In the genomic region with DNA sequence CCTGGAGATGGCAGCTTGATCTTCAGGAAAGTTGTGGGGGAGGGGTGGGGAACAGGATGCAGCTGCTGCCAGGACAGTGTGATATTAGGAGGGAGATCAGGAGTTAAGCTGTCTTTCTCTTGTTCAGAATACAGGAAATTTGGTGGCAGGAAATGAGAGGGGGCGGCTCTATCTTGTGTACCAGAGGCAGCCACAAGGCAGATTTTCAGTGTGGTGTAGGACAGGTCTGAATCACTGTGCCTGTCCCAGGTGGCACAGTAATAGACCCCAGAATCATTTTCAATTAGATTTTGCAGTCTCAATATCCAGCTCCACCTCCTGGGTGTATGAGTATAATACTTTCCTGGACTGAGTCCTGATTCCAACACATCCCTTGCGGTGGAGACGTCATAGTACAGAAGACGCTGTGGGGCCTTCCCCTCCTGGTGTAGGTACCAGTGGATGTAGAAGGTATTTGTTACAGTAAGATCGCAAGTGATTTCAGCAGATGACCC, we compare ENCODE assay signal across 8 cellular contexts.
DNase-seq lines count a peak whose midpoint lies in the region; ATAC-seq, FAIRE-seq and TF ChIP-seq lines count a peak whose summit lies in the region.
"Not testable (repeated sequence)": the region's sequence is repeated elsewhere in the genome, so short reads cannot be mapped to it uniquely, and the experiment has no call there.

No MANE protein-coding gene starts in this region.

- H3K4me1 ChIP-seq in CD4-positive, CD25-positive, alpha-beta regulatory T cell (ENCODE audit: control insufficient read depth, insufficient read depth, low read length, poor library complexity, severe bottlenecking) = peaks cover 13% of the 10 kb centered on the region
- H3K4me1 ChIP-seq in Peyer's patch; GM12878 (ENCODE audit: control insufficient read depth, insufficient read depth, low read length): not testable (repeated sequence)

- not testable (repeated sequence) for TF ChIP-seq EP300 in GM12878 (IDR thresholded peaks at IDR 0.05; ENCODE audit: borderline replicate concordance in 1 of 2, control insufficient read depth in 1 of 2, low read depth in 2 of 2, low read length in 2 of 2)

- H4K20me1 ChIP-seq in GM12878 (ENCODE audit: control insufficient read depth, insufficient read depth) = not testable (repeated sequence)

- not testable (repeated sequence) for TF ChIP-seq RAD21 in GM12878 (IDR thresholded peaks at IDR 0.05; ENCODE audit: insufficient read depth, low read depth, low read length)

- not testable (repeated sequence) for H3K36me3 Mint-ChIP-seq in CD4-positive, CD25-positive, alpha-beta regulatory T cell
- peaks cover 36% of the 10 kb centered on the region for H3K36me3 Mint-ChIP-seq in activated CD8-positive, alpha-beta T cell treated with anti-CD3 and anti-CD28 coated beads for 36 hours (ENCODE audit: low read depth)

- H3K27ac Mint-ChIP-seq in CD4-positive, CD25-positive, alpha-beta regulatory T cell = peak overlapping the region; percentile 91 to 97 (median 97)
- peak overlapping the region; percentile 95 for H3K27ac Mint-ChIP-seq in activated CD8-positive, alpha-beta T cell treated with anti-CD3 and anti-CD28 coated beads for 36 hours

- ATAC-seq in CD4-positive, CD25-positive, alpha-beta regulatory T cell (ENCODE audit: low read depth in 2 of 2) = peak; percentile 35 to 40
- ATAC-seq in GM18909 (IDR thresholded peaks at IDR 0.05; ENCODE audit: poor library complexity, unreplicated experiment) = peak; percentile 30
- peak; percentile 31 for ATAC-seq in HG03378 (IDR thresholded peaks at IDR 0.05; ENCODE audit: unreplicated experiment)
- peak; percentile 50 for ATAC-seq in activated CD8-positive, alpha-beta T cell treated with anti-CD3 and anti-CD28 coated beads for 36 hours
- peak; percentile 52 for ATAC-seq in GM12878
- peak; percentile 55 for ATAC-seq in left lobe of liver

- not testable (repeated sequence) for H3K9me3 Mint-ChIP-seq in CD4-positive, CD25-positive, alpha-beta regulatory T cell; activated CD8-positive, alpha-beta T cell treated with anti-CD3 and anti-CD28 coated beads for 36 hours

- peaks cover 0 to 69% (median 49%) of the 10 kb centered on the region in 4 donors for H3K4me1 Mint-ChIP-seq in CD4-positive, CD25-positive, alpha-beta regulatory T cell
- H3K4me1 Mint-ChIP-seq in activated CD8-positive, alpha-beta T cell treated with anti-CD3 and anti-CD28 coated beads for 36 hours (ENCODE audit: low read depth) = peaks cover 61% of the 10 kb centered on the region

- not testable (repeated sequence) for H3K27me3 ChIP-seq in CD4-positive, CD25-positive, alpha-beta regulatory T cell (ENCODE audit: control insufficient read depth, insufficient read depth, low read length); Peyer's patch; GM12878 (replicated peaks in 1 of 2; ENCODE audit: control insufficient read depth in 2 of 2, insufficient read depth in 2 of 2, low read length in 1 of 2)

- peak overlapping the region; percentile 68 for H3K4me3 ChIP-seq in CD4-positive, CD25-positive, alpha-beta regulatory T cell (ENCODE audit: low read depth, low read length)
- peak overlapping the region in 3 of 4 donors; percentile 12 to 30 (median 27) for H3K4me3 ChIP-seq in Peyer's patch
- peak overlapping the region; percentile 60; the same call in 1 of the 2 replicates for H3K4me3 ChIP-seq in GM12878

- not testable (repeated sequence) for H3K36me3 ChIP-seq in CD4-positive, CD25-positive, alpha-beta regulatory T cell (ENCODE audit: control insufficient read depth, insufficient read depth, low read length); Peyer's patch; GM12878 (ENCODE audit: control insufficient read depth in 2 of 2, insufficient read depth in 2 of 2, low read length in 1 of 2)

- H3K9me3 ChIP-seq in CD4-positive, CD25-positive, alpha-beta regulatory T cell (ENCODE audit: control insufficient read depth in 2 of 2, low read length in 2 of 2); Peyer's patch; GM12878 (replicated peaks; ENCODE audit: control insufficient read depth, insufficient read depth, low read length): not testable (repeated sequence)

- H3K79me2 ChIP-seq in GM12878 (ENCODE audit: control insufficient read depth, insufficient read depth, low read length) = not testable (repeated sequence)

- H2AFZ ChIP-seq in GM12878 (ENCODE audit: control insufficient read depth, low read depth, low read length) = peak overlapping the region; percentile 29

- H3K4me3 Mint-ChIP-seq in CD4-positive, CD25-positive, alpha-beta regulatory T cell = peak overlapping the region; percentile 91 to 99 (median 96)
- H3K4me3 Mint-ChIP-seq in activated CD8-positive, alpha-beta T cell treated with anti-CD3 and anti-CD28 coated beads for 36 hours = peak overlapping the region; percentile 97

- CTCF ChIA-PET in activated CD8-positive, alpha-beta T cell treated with anti-CD3 and anti-CD28 coated beads for 36 hours (lab: Charles Lee) = interaction anchor here (0.6 to 7.3 kb wide), 18 partner anchors 7 to 250 kb away, joined by 3 to 71 read pairs (median 6); no protein-coding TSS in a partner anchor
- CTCF ChIA-PET in GM12878 (lab: Yijun Ruan, JAX) = interaction anchor here (0.8 to 4.5 kb wide), 12 partner anchors 10 to 441 kb away, joined by 3 to 60 read pairs (median 6); no protein-coding TSS in a partner anchor

- not testable (repeated sequence) for H3K27me3 Mint-ChIP-seq in CD4-positive, CD25-positive, alpha-beta regulatory T cell; activated CD8-positive, alpha-beta T cell treated with anti-CD3 and anti-CD28 coated beads for 36 hours

- H3K9ac ChIP-seq in GM12878 (ENCODE audit: control insufficient read depth, insufficient read depth, low read length) = not testable (repeated sequence)

- not testable (repeated sequence) for TF ChIP-seq CTCF in Peyer's patch (IDR thresholded peaks at IDR 0.05); activated CD8-positive, alpha-beta T cell treated with anti-CD3 and anti-CD28 coated beads for 36 hours (IDR thresholded peaks at IDR 0.05); GM12878 (IDR thresholded peaks at IDR 0.05 in 2 of 3, conservative IDR thresholded peaks at IDR 0.05 in 1 of 3; ENCODE audit: control insufficient read depth in 2 of 3, extremely low read depth in 1 of 3, insufficient read depth in 1 of 3, low read depth in 3 of 3, low read length in 3 of 3)

- H3K4me2 ChIP-seq in GM12878 (ENCODE audit: control insufficient read depth, insufficient read depth) = peak overlapping the region; percentile 68

- H3K27ac ChIP-seq in CD4-positive, CD25-positive, alpha-beta regulatory T cell (ENCODE audit: insufficient read depth, low read length, poor library complexity, severe bottlenecking) = peak overlapping the region; percentile 86
- H3K27ac ChIP-seq in Peyer's patch (peak overlapping the region; percentile 28 to 75 (median 64)), GM12878 (ENCODE audit: control insufficient read depth, insufficient read depth) (peak overlapping the region; percentile 63)

- not testable (repeated sequence) for TF ChIP-seq POLR2A in Peyer's patch (IDR thresholded peaks at IDR 0.05); GM12878 (IDR thresholded peaks at IDR 0.05; ENCODE audit: low read depth, low read length)

- WGBS in GM12878 (ENCODE audit: insufficient coverage, insufficient replicate concordance, low lambda C conversion rate, missing lambda C conversion rate) = 17% methylated on average over 5 of the region's 5 CpGs

- SMC1A ChIA-PET in GM12878 (lab: Charles Lee; ENCODE audit: uncharacterized antibody, unreplicated experiment) = interaction anchor here (0.5 to 1.9 kb wide), 8 partner anchors 10 to 188 kb away, joined by 3 to 9 read pairs (median 4); no protein-coding TSS in a partner anchor

- not testable (repeated sequence) for BruUV-seq in GM12878 (replicated peaks; lab: Mats Ljungman, UMichigan)

- POLR2A ChIA-PET in activated CD8-positive, alpha-beta T cell treated with anti-CD3 and anti-CD28 coated beads for 36 hours (lab: Charles Lee) = interaction anchor here (0.6 to 1.5 kb wide), 5 partner anchors 11 to 1321 kb away, joined by 3 read pairs; no protein-coding TSS in a partner anchor
- POLR2A ChIA-PET in GM12878 (lab: Charles Lee) = not testable (repeated sequence)

- intact Hi-C loops in activated CD8-positive, alpha-beta T cell treated with anti-CD3 and anti-CD28 coated beads for 36 hours (cut with micrococcal nuclease); GM12878 (cut with micrococcal nuclease; ENCODE audit: unreplicated experiment): not testable (repeated sequence)

- DNase-seq in CD4-positive, CD25-positive, alpha-beta regulatory T cell = peak in 2 of 3 donors; percentile 51 to 59
- DNase-seq in Peyer's patch = peak in 2 of 3 donors; percentile 81 to 83
- peak; percentile 78 for DNase-seq in activated CD8-positive, alpha-beta T cell treated with anti-CD3 and anti-CD28 coated beads for 36 hours
- not testable (repeated sequence) for DNase-seq in GM12878 (ENCODE audit: low read depth, low spot score); left lobe of liver (ENCODE audit: low spot score)
- DNase-seq in stimulated activated CD4-positive, alpha-beta T cell treated with anti-CD3 and anti-CD28 coated beads, Interleukin-1b, Interleukin-23, amount 100 ng/mL, for 48 hours = peak; percentile 63

- in situ Hi-C loops in GM12878 (cut with MboI) = loop anchor here (25.0 kb wide), 1 partner anchor 1379 kb away; no protein-coding TSS in a partner anchor

- not testable (repeated sequence) for FAIRE-seq in GM12878 (lab: Jason Lieb, UNC)

- RAD21 ChIA-PET in GM12878 (lab: Charles Lee; ENCODE audit: unreplicated experiment) = interaction anchor here (0.9 to 2.8 kb wide), 8 partner anchors 9 to 181 kb away, joined by 3 to 17 read pairs (median 4); a partner anchor contains a TSS

TF ChIP-seq in GM12878, 131 proteins besides CTCF, POLR2A, EP300 and RAD21:
- peak in 1 of 2 experiments; percentile 25; a peak in 1 of 4 replicates for TF ChIP-seq IKZF2 (IDR thresholded peaks at IDR 0.05)
TF ChIP-seq in GM12878: peak in this region for 1; not testable (repeated sequence) for 130.
